ENCODE assay signal across 34 cellular contexts in the genomic region with DNA sequence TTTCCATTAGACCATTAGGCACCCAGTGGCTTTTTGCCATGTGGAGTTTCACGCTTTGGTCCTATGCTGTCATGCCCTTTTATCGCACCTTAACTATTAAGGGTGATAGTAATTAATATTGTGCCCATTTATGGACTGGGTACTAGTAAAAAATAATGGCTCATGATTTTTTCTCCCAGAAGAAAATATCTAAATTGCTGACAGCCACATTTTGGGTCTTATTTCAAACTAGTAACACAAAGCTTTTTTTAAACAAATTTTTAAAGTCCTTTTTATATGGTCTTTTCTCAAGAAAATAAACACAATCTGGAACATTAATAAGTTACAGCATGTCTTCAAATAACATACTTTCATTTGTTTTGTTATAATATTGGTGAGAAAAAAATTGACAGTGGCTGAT.
"Had no signal": no experiment of that assay in that cellular context is flagged by ENCODE, and none has a peak within 500 bp of the region (broad histone marks: within the 10 kb centered on the region; RNA-seq: fewer than 3 reads in every experiment).

No MANE protein-coding gene starts in this region.

- H3K9me3 ChIP-seq: adrenal gland, ascending aorta, body of pancreas, breast epithelium had no signal

- H3K27ac ChIP-seq: adrenal gland, ascending aorta, body of pancreas, brain microvascular endothelial cell, breast epithelium, cardiac muscle cell had no signal

- ATAC-seq: activated naive CD4-positive, alpha-beta T cell treated with anti-CD3 and anti-CD28 coated beads, Interleukin-2, amount 50 U/mL, for 72 hours; activated naive CD8-positive, alpha-beta T cell treated with anti-CD3 and anti-CD28 coated beads, Interleukin-2, amount 50 U/mL, for 24 hours; activated T-cell treated with anti-CD3 and anti-CD28 coated beads, Interleukin-2, amount 50 U/mL, for 4 hours; activated T-cell treated with anti-CD3 and anti-CD28 coated beads, Interleukin-2, amount 50 U/mL, for 72 hours; activated T-helper 17 cell treated with anti-CD3 and anti-CD28 coated beads, Interleukin-2, amount 50 U/mL, for 72 hours; body of pancreas had no signal

- FAIRE-seq: astrocyte, bronchial epithelial cell had no signal

- H3K36me3 ChIP-seq: adrenal gland, ascending aorta, brain microvascular endothelial cell, breast epithelium, cardiac muscle cell had no signal

- H3K27me3 ChIP-seq: adrenal gland, ascending aorta, body of pancreas, brain microvascular endothelial cell, breast epithelium, cardiac muscle cell had no signal

- H3K4me1 ChIP-seq: adrenal gland, ascending aorta, body of pancreas, breast epithelium had no signal

- H3K4me3 ChIP-seq: adrenal gland, ascending aorta, body of pancreas, breast epithelium, cardiac muscle cell had no signal

- DNase-seq: activated effector memory CD4-positive, alpha-beta T cell treated with anti-CD3 and anti-CD28 coated beads, Interleukin-2, amount 50 U/mL, for 16 hours; activated effector memory CD4-positive, alpha-beta T cell treated with Interleukin-2 at 50 U/mL for 16 hours; activated gamma-delta T cell; activated gamma-delta T cell treated with Interleukin-2 at 50 U/mL for 16 hours; activated naive CD4-positive, alpha-beta T cell; activated naive CD4-positive, alpha-beta T cell treated with anti-CD3 and anti-CD28 coated beads for 36 hours; activated naive CD4-positive, alpha-beta T cell treated with anti-CD3 and anti-CD28 coated beads, Interleukin-2, amount 10 ng/mL, durations not matched to agents 7 days and 5 days; activated naive CD4-positive, alpha-beta T cell treated with anti-CD3 and anti-CD28 coated beads, Interleukin-2, amount 50 U/mL, for 16 hours; activated naive CD4-positive, alpha-beta T cell treated with Interleukin-2 at 50 U/mL for 16 hours; activated naive CD8-positive, alpha-beta T cell treated with anti-CD3 and anti-CD28 coated beads for 36 hours; activated naive CD8-positive, alpha-beta T cell treated with anti-CD3 and anti-CD28 coated beads, Interleukin-2, amount 10 ng/mL, durations not matched to agents 7 days and 5 days; activated naive CD8-positive, alpha-beta T cell treated with anti-CD3 and anti-CD28 coated beads, Interleukin-2, amount 50 U/mL, for 24 hours; activated T-cell treated with anti-CD3 and anti-CD28 coated beads, Interleukin-2, amount 50 U/mL, for 1 hour; activated T-cell treated with anti-CD3 and anti-CD28 coated beads, Interleukin-2, amount 50 U/mL, for 24 hours; activated T-cell treated with anti-CD3 and anti-CD28 coated beads, Interleukin-2, amount 50 U/mL, for 4 hours; activated T-cell treated with anti-CD3 and anti-CD28 coated beads, Interleukin-2, amount 50 U/mL, for 48 hours; activated T-cell treated with anti-CD3 and anti-CD28 coated beads, Interleukin-2, amount 50 U/mL, for 72 hours; adrenal gland; amniotic stem cell; amygdala; anterior cingulate cortex; aorta; body of pancreas; brain microvascular endothelial cell; caudate nucleus; central memory CD4-positive, alpha-beta T cell; cerebellar nuclear complex had no signal
